In genomic region chr4:94819371-94819770, GRCh38 we compare ENCODE assay signal across 15 cellular contexts.
"Had no signal": no experiment of that assay in that cellular context is flagged by ENCODE, and none has a peak within 500 bp of the region (broad histone marks: within the 10 kb centered on the region; RNA-seq: fewer than 3 reads in every experiment).

No MANE protein-coding gene starts in this region.

- H3K27ac ChIP-seq: body of pancreas, epithelial cell of prostate, pancreas, thyroid gland, uterus had no signal

- FAIRE-seq: pancreas had no signal

- H3K9me3 ChIP-seq: body of pancreas, pancreas, thyroid gland, uterus had no signal

- DNase-seq: activated B cell treated with CpG ODN at 0.5 μM for 24 hours; activated CD4-positive, alpha-beta T cell treated with anti-CD3 and anti-CD28 coated beads, Interleukin-2, amount 10 ng/mL, durations not matched to agents 7 days and 5 days; activated CD8-positive, alpha-beta memory T cell treated with anti-CD3 and anti-CD28 coated beads for 24 hours; activated naive CD4-positive, alpha-beta T cell treated with anti-CD3 and anti-CD28 coated beads, Interleukin-2, amount 50 U/mL, for 16 hours; body of pancreas; effector memory CD4-positive, alpha-beta T cell; hypothalamus; pancreas; retina; thyroid gland; uterus had no signal

- ATAC-seq: activated T-helper 17 cell treated with anti-CD3 and anti-CD28 coated beads, Interleukin-2, amount 50 U/mL, for 72 hours; body of pancreas; pancreas; stimulated activated effector memory CD8-positive, alpha-beta T cell treated with anti-CD3 and anti-CD28 coated beads, Interleukin-12 subunit alpha, Interleukin-12 subunit beta, amount 100 ng/mL, for 72 hours had no signal

- H3K36me3 ChIP-seq: pancreas, thyroid gland, uterus had no signal

- H3K27me3 ChIP-seq: body of pancreas, pancreas, thyroid gland, uterus had no signal

- H3K4me3 ChIP-seq: body of pancreas, pancreas, smooth muscle cell, thyroid gland, uterus had no signal

- H3K4me1 ChIP-seq: body of pancreas, pancreas, thyroid gland, uterus had no signal
